16 cellular contexts compared by ENCODE assay signal in the genomic region with DNA sequence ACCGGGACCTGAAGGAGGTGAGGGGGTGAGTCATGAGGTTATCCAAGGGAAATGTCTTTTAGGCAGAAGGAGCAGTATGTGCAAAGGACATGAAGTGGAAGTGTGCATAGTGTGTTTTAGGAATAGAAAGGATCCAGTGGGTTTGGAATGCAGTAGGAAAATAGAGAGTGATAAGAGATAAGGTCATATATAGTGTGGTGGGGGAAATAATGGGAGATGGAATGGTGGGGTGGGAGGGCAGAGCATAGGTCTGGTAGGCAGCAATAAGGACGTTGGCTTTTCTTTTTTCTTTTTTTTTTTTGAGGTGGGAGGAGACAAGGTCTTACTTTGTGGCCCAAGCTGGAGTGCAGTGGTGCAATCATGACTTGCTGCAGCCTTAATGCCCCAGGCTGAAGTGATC.
"Had no signal": no experiment of that assay in that cellular context is flagged by ENCODE, and none has a peak within 500 bp of the region (broad histone marks: within the 10 kb centered on the region; RNA-seq: fewer than 3 reads in every experiment).

No MANE protein-coding gene starts in this region.

- H3K4me3 ChIP-seq: dorsolateral prefrontal cortex, heart left ventricle had no signal

- H3K4me1 Mint-ChIP-seq: naive B cell, nephron had no signal

- H3K27ac Mint-ChIP-seq: naive B cell, nephron had no signal

- DNase-seq: cortex of kidney; dorsolateral prefrontal cortex; effector CD8-positive, alpha-beta T cell; heart left ventricle; hippocampal formation; kidney glomerular epithelial cell; mesendoderm; naive B cell; small intestine; stimulated activated CD4-positive, alpha-beta T cell treated with anti-CD3 and anti-CD28 coated beads, Interleukin-12 subunit alpha, Interleukin-12 subunit beta, amount 100 ng/mL, for 4 hours; stimulated activated naive CD4-positive, alpha-beta T cell treated with Interleukin-2 at 50 U/mL for 16 hours; trophoblast cell had no signal

- H3K27me3 ChIP-seq: dorsolateral prefrontal cortex, heart left ventricle, neutrophil had no signal

- H3K9me3 ChIP-seq: heart left ventricle, neutrophil had no signal

- H3K9me3 Mint-ChIP-seq: nephron had no signal

- H3K27ac ChIP-seq: dorsolateral prefrontal cortex, heart left ventricle, neutrophil had no signal

- FAIRE-seq: frontal cortex, small intestine had no signal

- ATAC-seq: esophagus mucosa, heart left ventricle had no signal

- H3K36me3 ChIP-seq: neutrophil had no signal

- H3K4me3 Mint-ChIP-seq: nephron had no signal
